19 cellular contexts compared by ENCODE assay signal in genomic region chr17:1975573-1975972, GRCh38. TPM values are rescaled to one million over a fixed set of nuclear protein-coding genes. Genes with fewer than 3 reads are reported as not detected.
DNase-seq lines count a peak whose midpoint lies in the region; ATAC-seq and TF ChIP-seq lines count a peak whose summit lies in the region.
"Had no signal": no experiment of that assay in that cellular context is flagged by ENCODE, and none has a peak within 500 bp of the region (broad histone marks: within the 10 kb centered on the region; RNA-seq: fewer than 3 reads in every experiment).

No MANE protein-coding gene starts in this region.

- no peak for ATAC-seq in heart right ventricle
- ATAC-seq in stimulated activated effector memory CD8-positive, alpha-beta T cell treated with anti-CD3 and anti-CD28 coated beads, Interleukin-12 subunit alpha, Interleukin-12 subunit beta, amount 100 ng/mL, for 72 hours = peak; percentile 36

- DNase-seq in T-helper 1 cell (no peak), cardiac muscle cell (ENCODE audit: low read depth in 1 of 2, low spot score in 1 of 2) (no peak), heart right ventricle (no peak), CD14-positive monocyte (ENCODE audit: low spot score) (no peak), substantia nigra (lab: John Stamatoyannopoulos, UW) (no peak)
- peak; percentile 14 for DNase-seq in activated CD4-positive, alpha-beta memory T cell treated with anti-CD3 and anti-CD28 coated beads for 36 hours
- no peak for DNase-seq in stimulated activated effector memory CD8-positive, alpha-beta T cell treated with anti-CD3 and anti-CD28 coated beads, Interleukin-12 subunit alpha, Interleukin-12 subunit beta, amount 100 ng/mL, for 72 hours (ENCODE audit: low spot score in 2 of 2)
- DNase-seq: DMS79; NCI-H187; NCI-H345; NCI-H526; NK-92 treated with Interleukin-12 subunit alpha and Interleukin-12 subunit beta, amount 100 ng/mL, for 24 hours; OCI-M1 had no signal

- POLR2A ChIA-PET in activated CD4-positive, alpha-beta memory T cell treated with anti-CD3 and anti-CD28 coated beads for 36 hours (lab: Charles Lee) = no interaction called here

- H3K4me3 Mint-ChIP-seq in T-helper 1 cell treated with Interleukin-12 subunit alpha and Interleukin-12 subunit beta and Interleukin-4 antibody, amounts not matched to agents 30 μg/mL and 1 μg/mL, for 36 hours = no peak overlapping the region
- H3K4me3 Mint-ChIP-seq in activated CD4-positive, alpha-beta memory T cell treated with anti-CD3 and anti-CD28 coated beads for 36 hours = no peak overlapping the region
- H3K4me3 Mint-ChIP-seq in stimulated activated effector memory CD8-positive, alpha-beta T cell treated with anti-CD3 and anti-CD28 coated beads, Interleukin-12 subunit alpha, Interleukin-12 subunit beta, amount 100 ng/mL, for 72 hours = no peak overlapping the region
- no peak overlapping the region for H3K4me3 Mint-ChIP-seq in CD14-positive monocyte
- H3K4me3 Mint-ChIP-seq: B cell, IgD-negative memory B cell had no signal

- peaks cover 33% of the 10 kb centered on the region for H3K4me1 ChIP-seq in cardiac muscle cell (ENCODE audit: low read depth)
- peaks cover 0 to 23% (median 6%) of the 10 kb centered on the region in 9 donors for H3K4me1 ChIP-seq in heart right ventricle

- peaks cover 46% of the 10 kb centered on the region for H3K27me3 Mint-ChIP-seq in T-helper 1 cell treated with Interleukin-12 subunit alpha and Interleukin-12 subunit beta and Interleukin-4 antibody, amounts not matched to agents 30 μg/mL and 1 μg/mL, for 36 hours (ENCODE audit: low read depth)
- peaks cover 17% of the 10 kb centered on the region for H3K27me3 Mint-ChIP-seq in activated CD4-positive, alpha-beta memory T cell treated with anti-CD3 and anti-CD28 coated beads for 36 hours
- H3K27me3 Mint-ChIP-seq in CD14-positive monocyte (ENCODE audit: low read depth in 3 of 3) = peaks cover 36 to 69% (median 38%) of the 10 kb centered on the region in 3 donors

- H3K9me3 Mint-ChIP-seq in T-helper 1 cell treated with Interleukin-12 subunit alpha and Interleukin-12 subunit beta and Interleukin-4 antibody, amounts not matched to agents 30 μg/mL and 1 μg/mL, for 36 hours = peaks cover 12% of the 10 kb centered on the region
- H3K9me3 Mint-ChIP-seq in activated CD4-positive, alpha-beta memory T cell treated with anti-CD3 and anti-CD28 coated beads for 36 hours = no peaks in the 10 kb centered on the region
- no peaks in the 10 kb centered on the region for H3K9me3 Mint-ChIP-seq in stimulated activated effector memory CD8-positive, alpha-beta T cell treated with anti-CD3 and anti-CD28 coated beads, Interleukin-12 subunit alpha, Interleukin-12 subunit beta, amount 100 ng/mL, for 72 hours
- H3K9me3 Mint-ChIP-seq in CD14-positive monocyte = peaks cover 0 to 7% (median 3%) of the 10 kb centered on the region in 7 donors
- H3K9me3 Mint-ChIP-seq: CD8-positive, alpha-beta memory T cell; IgD-negative memory B cell had no signal

- H3K4me3 ChIP-seq in cardiac muscle cell (no peak overlapping the region), heart right ventricle (no peak overlapping the region)

- TF ChIP-seq CTCF in cardiac muscle cell (IDR thresholded peaks at IDR 0.05; ENCODE audit: low read depth, low read length) = no peak
- no peak for TF ChIP-seq CTCF in heart right ventricle (IDR thresholded peaks at IDR 0.05)
- no peak for TF ChIP-seq CTCF in CD14-positive monocyte (IDR thresholded peaks at IDR 0.05)

- WGBS in heart right ventricle, 2 donors = 89 to 90% methylated on average over 10 of the region's 10 CpGs

- intact Hi-C loops in heart right ventricle (cut with DNase I) = no loop called here
- intact Hi-C loops in activated CD4-positive, alpha-beta memory T cell treated with anti-CD3 and anti-CD28 coated beads for 36 hours (cut with micrococcal nuclease) = no loop called here
- intact Hi-C loops in CD14-positive monocyte (cut with micrococcal nuclease) = no loop called here

- CTCF ChIA-PET in activated CD4-positive, alpha-beta memory T cell treated with anti-CD3 and anti-CD28 coated beads for 36 hours (lab: Charles Lee) = no interaction called here

- H3K9me3 ChIP-seq in cardiac muscle cell (ENCODE audit: low read depth) (no peaks in the 10 kb centered on the region), heart right ventricle (no peaks in the 10 kb centered on the region)

- H3K27me3 ChIP-seq in cardiac muscle cell = no peaks in the 10 kb centered on the region
- peaks cover 0 to 50% (median 22%) of the 10 kb centered on the region in 7 donors for H3K27me3 ChIP-seq in heart right ventricle

- H3K4me1 Mint-ChIP-seq in T-helper 1 cell treated with Interleukin-12 subunit alpha and Interleukin-12 subunit beta and Interleukin-4 antibody, amounts not matched to agents 30 μg/mL and 1 μg/mL, for 36 hours (ENCODE audit: low read depth) = peaks cover 18% of the 10 kb centered on the region
- peaks cover 15% of the 10 kb centered on the region for H3K4me1 Mint-ChIP-seq in activated CD4-positive, alpha-beta memory T cell treated with anti-CD3 and anti-CD28 coated beads for 36 hours (ENCODE audit: low read depth)
- peaks cover 20% of the 10 kb centered on the region for H3K4me1 Mint-ChIP-seq in stimulated activated effector memory CD8-positive, alpha-beta T cell treated with anti-CD3 and anti-CD28 coated beads, Interleukin-12 subunit alpha, Interleukin-12 subunit beta, amount 100 ng/mL, for 72 hours
- H3K4me1 Mint-ChIP-seq in CD14-positive monocyte = peaks cover 5% of the 10 kb centered on the region
- H3K4me1 Mint-ChIP-seq: B cell had no signal

- H3K27ac Mint-ChIP-seq in T-helper 1 cell treated with Interleukin-12 subunit alpha and Interleukin-12 subunit beta and Interleukin-4 antibody, amounts not matched to agents 30 μg/mL and 1 μg/mL, for 36 hours = peak overlapping the region; percentile 42
- peak overlapping the region; percentile 3 for H3K27ac Mint-ChIP-seq in activated CD4-positive, alpha-beta memory T cell treated with anti-CD3 and anti-CD28 coated beads for 36 hours
- H3K27ac Mint-ChIP-seq in stimulated activated effector memory CD8-positive, alpha-beta T cell treated with anti-CD3 and anti-CD28 coated beads, Interleukin-12 subunit alpha, Interleukin-12 subunit beta, amount 100 ng/mL, for 72 hours = no peak overlapping the region
- H3K27ac Mint-ChIP-seq in CD14-positive monocyte = no peak overlapping the region
- H3K27ac Mint-ChIP-seq: B cell, IgD-negative memory B cell had no signal

- no peaks in the 10 kb centered on the region for H3K36me3 Mint-ChIP-seq in T-helper 1 cell treated with Interleukin-12 subunit alpha and Interleukin-12 subunit beta and Interleukin-4 antibody, amounts not matched to agents 30 μg/mL and 1 μg/mL, for 36 hours (ENCODE audit: low read depth)
- no peaks in the 10 kb centered on the region for H3K36me3 Mint-ChIP-seq in activated CD4-positive, alpha-beta memory T cell treated with anti-CD3 and anti-CD28 coated beads for 36 hours
- H3K36me3 Mint-ChIP-seq in stimulated activated effector memory CD8-positive, alpha-beta T cell treated with anti-CD3 and anti-CD28 coated beads, Interleukin-12 subunit alpha, Interleukin-12 subunit beta, amount 100 ng/mL, for 72 hours = no peaks in the 10 kb centered on the region
- no peaks in the 10 kb centered on the region for H3K36me3 Mint-ChIP-seq in CD14-positive monocyte
- H3K36me3 Mint-ChIP-seq: IgD-negative memory B cell had no signal

- H3K36me3 ChIP-seq in cardiac muscle cell = no peaks in the 10 kb centered on the region
- no peaks in the 10 kb centered on the region for H3K36me3 ChIP-seq in heart right ventricle

- H3K27ac ChIP-seq in cardiac muscle cell (peak overlapping the region; percentile 61), heart right ventricle (no peak overlapping the region), substantia nigra (ENCODE audit: low read depth, low read length, poor library complexity, severe bottlenecking) (no peak overlapping the region)
- H3K27ac ChIP-seq: 22Rv1 had no signal

RNA-seq across cellular contexts. Expression of gene RTN4RL1, which starts 49.6 kb away (rescaled TPM):
- 34.3 and 45.4 TPM in 2 replicates for total RNA-seq in cardiac muscle cell
- 32.2 and 46.2 TPM in 2 replicates for polyA plus RNA-seq in cardiac muscle cell
- 1 to 10 TPM in 9 of 10 donors, under 1 TPM in 1; 0.81 to 6.3 (median 2.5) TPM for total RNA-seq in heart right ventricle
- polyA plus RNA-seq in heart right ventricle = 1 to 10 TPM; 3.0 to 3.1 TPM
- total RNA-seq in activated CD4-positive, alpha-beta memory T cell treated with anti-CD3 and anti-CD28 coated beads for 36 hours = under 1 TPM; 0.17 to 0.21 TPM
- polyA plus RNA-seq in CD14-positive monocyte = under 1 TPM; 0.11 to 0.29 TPM
- total RNA-seq: HT-29 had no signal

RNA-seq across cellular contexts. Expression of gene DPH1, which starts 54.4 kb away (rescaled TPM):
- total RNA-seq in cardiac muscle cell (43.2 and 88.6 TPM in 2 replicates), heart right ventricle (10 to 100 TPM; 22.8 to 40.0 (median 25.9) TPM)
- polyA plus RNA-seq in cardiac muscle cell (59.5 and 94.5 TPM in 2 replicates), heart right ventricle (10 to 100 TPM; 19.0 to 28.9 TPM), CD14-positive monocyte (1 to 10 TPM; 7.5 to 9.3 TPM)
- 10 to 100 TPM; 29.4 to 31.1 TPM for total RNA-seq in activated CD4-positive, alpha-beta memory T cell treated with anti-CD3 and anti-CD28 coated beads for 36 hours

Comparison
In these comparisons a context has a peak if more than half of its experiments do, and no peak if none do; other contexts are left out.
1. H3K27ac Mint-ChIP-seq: peak in T-helper 1 cell treated with Interleukin-12 subunit alpha and Interleukin-12 subunit beta and Interleukin-4 antibody, amounts not matched to agents 30 μg/mL and 1 μg/mL, for 36 hours (single experiment) and activated CD4-positive, alpha-beta memory T cell treated with anti-CD3 and anti-CD28 coated beads for 36 hours (single experiment); none in stimulated activated effector memory CD8-positive, alpha-beta T cell treated with anti-CD3 and anti-CD28 coated beads, Interleukin-12 subunit alpha, Interleukin-12 subunit beta, amount 100 ng/mL, for 72 hours (single experiment) and CD14-positive monocyte (0 of 7).